Comparison of ENCODE assay signal across 18 cellular contexts in the genomic region with DNA sequence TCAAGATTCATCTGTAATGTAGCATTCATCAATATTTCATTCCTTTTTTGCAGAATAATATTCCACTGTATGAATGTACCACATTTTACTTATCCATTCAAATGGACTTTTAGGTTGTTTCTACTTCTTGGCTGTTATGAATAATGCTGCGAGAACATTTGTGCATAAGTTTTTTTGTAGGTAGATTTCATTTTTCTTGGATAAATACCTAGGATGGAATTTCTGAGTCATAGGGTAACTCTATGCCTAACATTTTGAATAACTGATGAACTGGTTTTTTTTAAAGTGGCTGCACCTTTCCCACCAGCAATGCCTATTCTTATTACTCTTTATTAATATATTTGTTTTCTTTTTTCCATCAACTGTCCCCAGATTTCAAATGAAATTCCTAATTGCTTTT. TPM values are rescaled to one million over a fixed set of nuclear protein-coding genes. Genes with fewer than 3 reads are reported as not detected.
DNase-seq lines count a peak whose midpoint lies in the region; ATAC-seq and TF ChIP-seq lines count a peak whose summit lies in the region.
"Had no signal": no experiment of that assay in that cellular context is flagged by ENCODE, and none has a peak within 500 bp of the region (broad histone marks: within the 10 kb centered on the region; RNA-seq: fewer than 3 reads in every experiment).

No MANE protein-coding gene starts in this region.

- no peak for TF ChIP-seq POLR2A in spleen (IDR thresholded peaks at IDR 0.05)

- H3K36me3 ChIP-seq in spleen: no peaks in the 10 kb centered on the region
- H3K36me3 ChIP-seq: BLaER1 had no signal

- peaks cover 51% of the 10 kb centered on the region for H3K4me1 Mint-ChIP-seq in activated naive CD4-positive, alpha-beta T cell treated with anti-CD3 and anti-CD28 coated beads, Interleukin-2, amount 50 U/mL, for 24 hours
- H3K4me1 Mint-ChIP-seq in activated naive CD4-positive, alpha-beta T cell treated with anti-CD3 and anti-CD28 coated beads, Interleukin-2, amount 10 ng/mL, durations not matched to agents 7 days and 5 days: peaks cover 40% of the 10 kb centered on the region

- in situ Hi-C loops in astrocyte of the spinal cord (cut with HindIII; ENCODE audit: low sequenced_read_pairs): no loop called here

- no peak overlapping the region for H3K4me3 Mint-ChIP-seq in activated naive CD4-positive, alpha-beta T cell treated with anti-CD3 and anti-CD28 coated beads, Interleukin-2, amount 50 U/mL, for 24 hours
- H3K4me3 Mint-ChIP-seq in activated naive CD4-positive, alpha-beta T cell treated with anti-CD3 and anti-CD28 coated beads, Interleukin-2, amount 10 ng/mL, durations not matched to agents 7 days and 5 days: no peak overlapping the region
- H3K4me3 Mint-ChIP-seq: CD14-positive monocyte had no signal

- CTCF ChIA-PET in activated naive CD4-positive, alpha-beta T cell treated with anti-CD3 and anti-CD28 coated beads, Interleukin-2, amount 10 ng/mL, durations not matched to agents 7 days and 5 days (lab: Charles Lee): interaction anchor here (3.1 kb wide), 1 partner anchor 25 kb away, joined by 9 read pairs; no protein-coding TSS in a partner anchor

- WGBS in spleen, 5 donors: 90 to 98% (median 96%) methylated on average over 1 of the region's 1 CpG

- TF ChIP-seq CTCF in astrocyte of the spinal cord (IDR thresholded peaks at IDR 0.05; ENCODE audit: low read depth, low read length) (no peak), omental fat pad (IDR thresholded peaks at IDR 0.05) (no peak), spleen (IDR thresholded peaks at IDR 0.05 in 8 of 11, conservative IDR thresholded peaks at IDR 0.05 in 3 of 11) (no peak)

- intact Hi-C loops in spleen (cut with DNase I; ENCODE audit: low total_unique reads): no loop called here

- DNase-seq in activated naive CD4-positive, alpha-beta T cell treated with anti-CD3 and anti-CD28 coated beads, Interleukin-2, amount 10 ng/mL, durations not matched to agents 7 days and 5 days: no peak
- DNase-seq in astrocyte of the spinal cord (ENCODE audit: low read depth, low spot score) (peak; percentile 27), fibroblast of gingiva (ENCODE audit: low read depth) (peak; percentile 26), omental fat pad (ENCODE audit: low spot score) (no peak), activated T-cell treated with anti-CD3 and anti-CD28 coated beads for 4 hours (no peak), NCI-H748 treated with DMSO at 0.1 percent for 48 hours (lab: John Stamatoyannopoulos, UW) (no peak), spleen (no peak)
- DNase-seq: 8988T; CD4-positive, alpha-beta memory T cell; DMS153; DMS79; GDM1; GOT3; H7 had no signal

- no peaks in the 10 kb centered on the region for H3K27me3 Mint-ChIP-seq in activated naive CD4-positive, alpha-beta T cell treated with anti-CD3 and anti-CD28 coated beads, Interleukin-2, amount 50 U/mL, for 24 hours
- H3K27me3 Mint-ChIP-seq in activated naive CD4-positive, alpha-beta T cell treated with anti-CD3 and anti-CD28 coated beads, Interleukin-2, amount 10 ng/mL, durations not matched to agents 7 days and 5 days: peaks cover 9% of the 10 kb centered on the region

- H3K27ac ChIP-seq in spleen: no peak overlapping the region
- H3K27ac ChIP-seq: BLaER1 had no signal

- no peaks in the 10 kb centered on the region for H3K27me3 ChIP-seq in spleen (replicated peaks in 1 of 7)
- H3K27me3 ChIP-seq: BLaER1 had no signal

- no peaks in the 10 kb centered on the region for H3K36me3 Mint-ChIP-seq in activated naive CD4-positive, alpha-beta T cell treated with anti-CD3 and anti-CD28 coated beads, Interleukin-2, amount 50 U/mL, for 24 hours
- no peaks in the 10 kb centered on the region for H3K36me3 Mint-ChIP-seq in activated naive CD4-positive, alpha-beta T cell treated with anti-CD3 and anti-CD28 coated beads, Interleukin-2, amount 10 ng/mL, durations not matched to agents 7 days and 5 days
- H3K36me3 Mint-ChIP-seq: CD14-positive monocyte; CD4-positive, alpha-beta memory T cell had no signal

- no peaks in the 10 kb centered on the region for H3K9me3 ChIP-seq in spleen
- H3K9me3 ChIP-seq: BLaER1 had no signal

- H3K4me3 ChIP-seq in astrocyte of the spinal cord (ENCODE audit: low read depth, low read length) (no peak overlapping the region), spleen (no peak overlapping the region)
- H3K4me3 ChIP-seq: BLaER1 had no signal

- peaks cover 8 to 46% (median 26%) of the 10 kb centered on the region in 6 donors for H3K4me1 ChIP-seq in spleen

- H3K9me3 Mint-ChIP-seq in activated naive CD4-positive, alpha-beta T cell treated with anti-CD3 and anti-CD28 coated beads, Interleukin-2, amount 50 U/mL, for 24 hours: no peaks in the 10 kb centered on the region
- H3K9me3 Mint-ChIP-seq in activated naive CD4-positive, alpha-beta T cell treated with anti-CD3 and anti-CD28 coated beads, Interleukin-2, amount 10 ng/mL, durations not matched to agents 7 days and 5 days: no peaks in the 10 kb centered on the region
- H3K9me3 Mint-ChIP-seq: CD14-positive monocyte; CD4-positive, alpha-beta memory T cell had no signal

- peak; percentile 3 for ATAC-seq in omental fat pad (ENCODE audit: low FRiP score)
- ATAC-seq: HepG2 had no signal

- H3K27ac Mint-ChIP-seq in activated naive CD4-positive, alpha-beta T cell treated with anti-CD3 and anti-CD28 coated beads, Interleukin-2, amount 50 U/mL, for 24 hours: peak overlapping the region; percentile 41
- no peak overlapping the region for H3K27ac Mint-ChIP-seq in activated naive CD4-positive, alpha-beta T cell treated with anti-CD3 and anti-CD28 coated beads, Interleukin-2, amount 10 ng/mL, durations not matched to agents 7 days and 5 days
- H3K27ac Mint-ChIP-seq: CD14-positive monocyte had no signal

RNA-seq across cellular contexts. Expression of gene XPNPEP1, which starts 9.1 kb away (rescaled TPM):
- total RNA-seq in omental fat pad (100 to 1,000 TPM in 1 of 4 donors, 10 to 100 TPM in 3; 52.8 to 101 (median 77.6) TPM), spleen (10 to 100 TPM; 51.0 to 97.1 (median 64.8) TPM)
- 10 to 100 TPM; 23.1 to 29.5 (median 26.2) TPM for polyA plus RNA-seq in spleen

Comparison
In these comparisons a context has a peak if more than half of its experiments do, and no peak if none do; other contexts are left out.
1. DNase-seq: peak in astrocyte of the spinal cord (single experiment) and fibroblast of gingiva (single experiment); none in activated naive CD4-positive, alpha-beta T cell treated with anti-CD3 and anti-CD28 coated beads, Interleukin-2, amount 10 ng/mL, durations not matched to agents 7 days and 5 days (single experiment), omental fat pad (single experiment), activated T-cell treated with anti-CD3 and anti-CD28 coated beads for 4 hours (single experiment), NCI-H748 treated with DMSO at 0.1 percent for 48 hours (single experiment) and spleen (single experiment).